ENCODE assay signal across 1 cellular context in the genomic region with DNA sequence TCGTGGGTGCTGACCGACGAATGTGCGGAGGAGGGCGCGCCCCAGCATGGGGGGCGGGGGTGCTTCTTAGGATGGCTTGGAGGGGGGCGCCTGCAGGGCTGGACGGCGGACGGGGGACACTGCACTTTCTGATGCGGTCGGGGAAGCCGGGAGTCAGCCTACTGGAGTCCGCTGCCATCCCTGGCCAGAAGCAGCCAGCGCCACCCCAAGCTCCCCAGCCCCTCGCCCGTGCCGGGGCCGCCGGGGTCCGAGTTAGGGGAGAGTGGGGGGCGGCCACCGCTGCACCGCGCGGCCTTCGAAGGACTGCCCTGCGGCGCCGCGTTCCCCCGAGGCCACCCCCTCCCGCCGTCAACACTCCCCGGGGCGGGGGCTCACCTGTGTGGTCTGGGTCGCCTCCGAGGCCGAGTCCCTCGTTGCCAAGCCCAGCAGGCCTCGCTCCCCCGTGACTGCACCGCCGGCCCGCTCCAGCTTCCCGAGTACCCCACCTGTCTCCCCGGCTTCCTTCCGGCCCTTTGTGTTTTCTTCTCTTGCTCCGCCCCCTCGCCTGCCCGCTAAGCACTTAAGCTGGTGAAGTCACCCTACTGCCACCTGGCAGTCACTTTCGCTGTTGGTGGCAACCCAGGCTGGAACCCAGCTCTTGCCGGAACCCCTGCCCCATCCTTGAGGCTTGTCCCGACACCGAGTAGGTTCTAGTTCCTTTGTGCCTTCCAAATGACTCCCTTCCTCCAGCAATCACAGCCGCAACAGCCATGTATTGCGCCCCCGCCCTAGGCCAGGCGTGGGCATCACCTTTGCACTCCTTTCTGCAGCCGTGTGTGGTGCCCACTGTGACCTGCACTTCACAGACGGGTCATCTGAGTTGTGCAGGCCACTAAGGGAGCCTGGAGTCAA.
TF ChIP-seq lines count a peak whose summit lies in the region.

A gene with protein sequence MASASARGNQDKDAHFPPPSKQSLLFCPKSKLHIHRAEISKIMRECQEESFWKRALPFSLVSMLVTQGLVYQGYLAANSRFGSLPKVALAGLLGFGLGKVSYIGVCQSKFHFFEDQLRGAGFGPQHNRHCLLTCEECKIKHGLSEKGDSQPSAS (minus strand): TSS at position 492 of the 891 bp plus-strand sequence. CDS start 2,225 bp downstream, outside the sequence.

TF ChIP-seq in GM12878, 131 proteins besides CTCF, POLR2A, EP300 and RAD21 (continued from another document):
- TF ChIP-seq, protein P1, sequence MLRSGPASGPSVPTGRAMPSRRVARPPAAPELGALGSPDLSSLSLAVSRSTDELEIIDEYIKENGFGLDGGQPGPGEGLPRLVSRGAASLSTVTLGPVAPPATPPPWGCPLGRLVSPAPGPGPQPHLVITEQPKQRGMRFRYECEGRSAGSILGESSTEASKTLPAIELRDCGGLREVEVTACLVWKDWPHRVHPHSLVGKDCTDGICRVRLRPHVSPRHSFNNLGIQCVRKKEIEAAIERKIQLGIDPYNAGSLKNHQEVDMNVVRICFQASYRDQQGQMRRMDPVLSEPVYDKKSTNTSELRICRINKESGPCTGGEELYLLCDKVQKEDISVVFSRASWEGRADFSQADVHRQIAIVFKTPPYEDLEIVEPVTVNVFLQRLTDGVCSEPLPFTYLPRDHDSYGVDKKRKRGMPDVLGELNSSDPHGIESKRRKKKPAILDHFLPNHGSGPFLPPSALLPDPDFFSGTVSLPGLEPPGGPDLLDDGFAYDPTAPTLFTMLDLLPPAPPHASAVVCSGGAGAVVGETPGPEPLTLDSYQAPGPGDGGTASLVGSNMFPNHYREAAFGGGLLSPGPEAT (IDR thresholded peaks at IDR 0.05; ENCODE audit: low read depth): no peak
- TF ChIP-seq CHD4 (IDR thresholded peaks at IDR 0.05) (no peak), SMARCA5 (IDR thresholded peaks at IDR 0.05) (peak; percentile 9; the same call in 1 of the 2 replicates), TBL1XR1 (IDR thresholded peaks at IDR 0.05; ENCODE audit: low read depth, low read length) (no peak), TAF1 (IDR thresholded peaks at IDR 0.05; ENCODE audit: borderline replicate concordance, low read depth, low read length) (0 out of 2 replicates have a peak, but pooled peaks have one; percentile 40), SMC3 (IDR thresholded peaks at IDR 0.05; ENCODE audit: borderline replicate concordance, low read length) (peak; percentile 40; the same call in 1 of the 2 replicates), PKNOX1 (IDR thresholded peaks at IDR 0.05) (peak; percentile 59; the same call in 1 of the 2 replicates), GABPA (IDR thresholded peaks at IDR 0.05; ENCODE audit: low read depth) (peak; percentile 72), USF1 (IDR thresholded peaks at IDR 0.05; ENCODE audit: borderline replicate concordance, extremely low read length, insufficient read depth, low read depth, low read length) (no peak), TCF12 (IDR thresholded peaks at IDR 0.05; ENCODE audit: low read depth, low read length) (peak; percentile 32; the same call in 1 of the 2 replicates), GATAD2B (conservative IDR thresholded peaks at IDR 0.05; ENCODE audit: low read depth) (0 out of 2 replicates have a peak, but pooled peaks have one; percentile 57), FOXM1 (IDR thresholded peaks at IDR 0.05; ENCODE audit: low read depth, low read length) (no peak), SREBF2 (IDR thresholded peaks at IDR 0.05; ENCODE audit: low read length) (no peak), FOS (IDR thresholded peaks at IDR 0.05; ENCODE audit: borderline replicate concordance, extremely low read depth, insufficient read length) (no peak), NRF1 (conservative IDR thresholded peaks at IDR 0.05; ENCODE audit: low read depth, low read length) (no peak), CEBPZ (IDR thresholded peaks at IDR 0.05; ENCODE audit: low read depth, low read length) (no peak), JUND (IDR thresholded peaks at IDR 0.05; ENCODE audit: low read depth, low read length) (no peak), NR2F1 (conservative IDR thresholded peaks at IDR 0.05) (0 out of 2 replicates have a peak, but pooled peaks have one; percentile 45), TARDBP (IDR thresholded peaks at IDR 0.05; ENCODE audit: borderline replicate concordance) (no peak), MYC (IDR thresholded peaks at IDR 0.05; ENCODE audit: insufficient read depth, insufficient read length, insufficient replicate concordance, low read length, severe bottlenecking) (no peak), CEBPB (IDR thresholded peaks at IDR 0.05; ENCODE audit: borderline replicate concordance in 1 of 2, low read depth in 2 of 2, low read length in 2 of 2) (no peak), JUNB (IDR thresholded peaks at IDR 0.05) (no peak), RELA (IDR thresholded peaks at IDR 0.05; ENCODE audit: borderline replicate concordance, partially characterized antibody) (no peak), ASH2L (IDR thresholded peaks at IDR 0.05; ENCODE audit: borderline replicate concordance, low read depth) (no peak), RUNX3 (IDR thresholded peaks at IDR 0.05; ENCODE audit: low read length) (no peak), BHLHE40 (IDR thresholded peaks at IDR 0.05; ENCODE audit: borderline replicate concordance in 1 of 2, low read depth in 2 of 2, low read length in 1 of 2) (peak in 1 of 2 experiments; percentile 59; a peak in 1 of 4 replicates), IKZF1 (conservative IDR thresholded peaks at IDR 0.05) (peak; percentile 59; the same call in 1 of the 2 replicates)
- TF ChIP-seq, protein P2, sequence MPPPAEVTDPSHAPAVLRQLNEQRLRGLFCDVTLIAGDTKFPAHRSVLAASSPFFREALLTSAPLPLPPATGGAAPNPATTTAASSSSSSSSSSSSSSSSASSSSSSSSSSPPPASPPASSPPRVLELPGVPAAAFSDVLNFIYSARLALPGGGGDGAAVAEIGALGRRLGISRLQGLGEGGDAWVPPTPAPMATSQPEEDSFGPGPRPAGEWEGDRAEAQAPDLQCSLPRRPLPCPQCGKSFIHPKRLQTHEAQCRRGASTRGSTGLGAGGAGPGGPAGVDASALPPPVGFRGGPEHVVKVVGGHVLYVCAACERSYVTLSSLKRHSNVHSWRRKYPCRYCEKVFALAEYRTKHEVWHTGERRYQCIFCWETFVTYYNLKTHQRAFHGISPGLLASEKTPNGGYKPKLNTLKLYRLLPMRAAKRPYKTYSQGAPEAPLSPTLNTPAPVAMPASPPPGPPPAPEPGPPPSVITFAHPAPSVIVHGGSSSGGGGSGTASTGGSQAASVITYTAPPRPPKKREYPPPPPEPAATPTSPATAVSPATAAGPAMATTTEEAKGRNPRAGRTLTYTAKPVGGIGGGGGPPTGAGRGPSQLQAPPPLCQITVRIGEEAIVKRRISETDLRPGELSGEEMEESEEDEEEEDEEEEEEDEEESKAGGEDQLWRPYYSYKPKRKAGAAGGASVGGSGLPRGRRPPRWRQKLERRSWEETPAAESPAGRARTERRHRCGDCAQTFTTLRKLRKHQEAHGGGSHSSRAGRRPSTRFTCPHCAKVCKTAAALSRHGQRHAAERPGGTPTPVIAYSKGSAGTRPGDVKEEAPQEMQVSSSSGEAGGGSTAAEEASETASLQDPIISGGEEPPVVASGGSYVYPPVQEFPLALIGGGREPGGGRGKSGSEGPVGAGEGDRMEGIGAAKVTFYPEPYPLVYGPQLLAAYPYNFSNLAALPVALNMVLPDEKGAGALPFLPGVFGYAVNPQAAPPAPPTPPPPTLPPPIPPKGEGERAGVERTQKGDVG (CRISPR knock-in tag; IDR thresholded peaks at IDR 0.05): no peak
- TF ChIP-seq, protein P3, sequence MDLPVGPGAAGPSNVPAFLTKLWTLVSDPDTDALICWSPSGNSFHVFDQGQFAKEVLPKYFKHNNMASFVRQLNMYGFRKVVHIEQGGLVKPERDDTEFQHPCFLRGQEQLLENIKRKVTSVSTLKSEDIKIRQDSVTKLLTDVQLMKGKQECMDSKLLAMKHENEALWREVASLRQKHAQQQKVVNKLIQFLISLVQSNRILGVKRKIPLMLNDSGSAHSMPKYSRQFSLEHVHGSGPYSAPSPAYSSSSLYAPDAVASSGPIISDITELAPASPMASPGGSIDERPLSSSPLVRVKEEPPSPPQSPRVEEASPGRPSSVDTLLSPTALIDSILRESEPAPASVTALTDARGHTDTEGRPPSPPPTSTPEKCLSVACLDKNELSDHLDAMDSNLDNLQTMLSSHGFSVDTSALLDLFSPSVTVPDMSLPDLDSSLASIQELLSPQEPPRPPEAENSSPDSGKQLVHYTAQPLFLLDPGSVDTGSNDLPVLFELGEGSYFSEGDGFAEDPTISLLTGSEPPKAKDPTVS (IDR thresholded peaks at IDR 0.05; ENCODE audit: low read depth, low read length): no peak
- TF ChIP-seq, protein P4, sequence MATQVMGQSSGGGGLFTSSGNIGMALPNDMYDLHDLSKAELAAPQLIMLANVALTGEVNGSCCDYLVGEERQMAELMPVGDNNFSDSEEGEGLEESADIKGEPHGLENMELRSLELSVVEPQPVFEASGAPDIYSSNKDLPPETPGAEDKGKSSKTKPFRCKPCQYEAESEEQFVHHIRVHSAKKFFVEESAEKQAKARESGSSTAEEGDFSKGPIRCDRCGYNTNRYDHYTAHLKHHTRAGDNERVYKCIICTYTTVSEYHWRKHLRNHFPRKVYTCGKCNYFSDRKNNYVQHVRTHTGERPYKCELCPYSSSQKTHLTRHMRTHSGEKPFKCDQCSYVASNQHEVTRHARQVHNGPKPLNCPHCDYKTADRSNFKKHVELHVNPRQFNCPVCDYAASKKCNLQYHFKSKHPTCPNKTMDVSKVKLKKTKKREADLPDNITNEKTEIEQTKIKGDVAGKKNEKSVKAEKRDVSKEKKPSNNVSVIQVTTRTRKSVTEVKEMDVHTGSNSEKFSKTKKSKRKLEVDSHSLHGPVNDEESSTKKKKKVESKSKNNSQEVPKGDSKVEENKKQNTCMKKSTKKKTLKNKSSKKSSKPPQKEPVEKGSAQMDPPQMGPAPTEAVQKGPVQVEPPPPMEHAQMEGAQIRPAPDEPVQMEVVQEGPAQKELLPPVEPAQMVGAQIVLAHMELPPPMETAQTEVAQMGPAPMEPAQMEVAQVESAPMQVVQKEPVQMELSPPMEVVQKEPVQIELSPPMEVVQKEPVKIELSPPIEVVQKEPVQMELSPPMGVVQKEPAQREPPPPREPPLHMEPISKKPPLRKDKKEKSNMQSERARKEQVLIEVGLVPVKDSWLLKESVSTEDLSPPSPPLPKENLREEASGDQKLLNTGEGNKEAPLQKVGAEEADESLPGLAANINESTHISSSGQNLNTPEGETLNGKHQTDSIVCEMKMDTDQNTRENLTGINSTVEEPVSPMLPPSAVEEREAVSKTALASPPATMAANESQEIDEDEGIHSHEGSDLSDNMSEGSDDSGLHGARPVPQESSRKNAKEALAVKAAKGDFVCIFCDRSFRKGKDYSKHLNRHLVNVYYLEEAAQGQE (IDR thresholded peaks at IDR 0.05; ENCODE audit: low read depth, low read length): no peak
- TF ChIP-seq, protein P5, sequence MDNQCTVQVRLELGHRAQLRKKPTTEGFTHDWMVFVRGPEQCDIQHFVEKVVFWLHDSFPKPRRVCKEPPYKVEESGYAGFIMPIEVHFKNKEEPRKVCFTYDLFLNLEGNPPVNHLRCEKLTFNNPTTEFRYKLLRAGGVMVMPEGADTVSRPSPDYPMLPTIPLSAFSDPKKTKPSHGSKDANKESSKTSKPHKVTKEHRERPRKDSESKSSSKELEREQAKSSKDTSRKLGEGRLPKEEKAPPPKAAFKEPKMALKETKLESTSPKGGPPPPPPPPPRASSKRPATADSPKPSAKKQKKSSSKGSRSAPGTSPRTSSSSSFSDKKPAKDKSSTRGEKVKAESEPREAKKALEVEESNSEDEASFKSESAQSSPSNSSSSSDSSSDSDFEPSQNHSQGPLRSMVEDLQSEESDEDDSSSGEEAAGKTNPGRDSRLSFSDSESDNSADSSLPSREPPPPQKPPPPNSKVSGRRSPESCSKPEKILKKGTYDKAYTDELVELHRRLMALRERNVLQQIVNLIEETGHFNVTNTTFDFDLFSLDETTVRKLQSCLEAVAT (IDR thresholded peaks at IDR 0.05): peak; percentile 39; the same call in 1 of the 2 replicates
